ENCODE assay signal across 9 cellular contexts in genomic region chr3:47362704-47363103, GRCh38. TPM values are rescaled to one million over a fixed set of nuclear protein-coding genes. Genes with fewer than 3 reads are reported as not detected.
A peak's percentile ranks its signal among the peaks of the same experiment; 100 is the strongest.
DNase-seq lines count a peak whose midpoint lies in the region; ATAC-seq and TF ChIP-seq lines count a peak whose summit lies in the region.
"Had no signal": no experiment of that assay in that cellular context is flagged by ENCODE, and none has a peak within 500 bp of the region (broad histone marks: within the 10 kb centered on the region; RNA-seq: fewer than 3 reads in every experiment).

No MANE protein-coding gene starts in this region.

- TF ChIP-seq CTCF in lower lobe of right lung (IDR thresholded peaks at IDR 0.05), result no peak

- peaks cover 18% of the 10 kb centered on the region for H3K9me3 Mint-ChIP-seq in activated T-helper 1 cell treated with anti-CD3 and anti-CD28 coated beads, Interleukin-12 subunit alpha, Interleukin-12 subunit beta, Interleukin-2, Interleukin-4 antibody, amounts not matched to agents 30 ng/mL and 10 ng/mL and 1 ng/mL, durations not matched to agents 14 hours and 24 hours and 36 hours

- H3K36me3 ChIP-seq in lower lobe of right lung, result no peaks in the 10 kb centered on the region

- ATAC-seq in lower lobe of right lung (peak; percentile 39 to 62), GM21423 (IDR thresholded peaks at IDR 0.05; ENCODE audit: unreplicated experiment) (no peak), HG02610 (IDR thresholded peaks at IDR 0.05; ENCODE audit: unreplicated experiment) (no peak)

- DNase-seq in AML-193 (lab: John Stamatoyannopoulos, UW) (peak; percentile 40 to 48), lower lobe of right lung (no peak), HCEC 1CT (no peak), RPMI8226 (no peak)
- peak; percentile 60 for DNase-seq in Jurkat, Clone E6-1 (ENCODE audit: low read depth, low spot score)
- no peak for DNase-seq in activated T-helper 1 cell treated with anti-CD3 and anti-CD28 coated beads, Interleukin-12 subunit alpha, Interleukin-12 subunit beta, Interleukin-2, Interleukin-4 antibody, amounts not matched to agents 30 ng/mL and 10 ng/mL and 1 ng/mL, durations not matched to agents 14 hours and 24 hours and 36 hours (ENCODE audit: low spot score)

- H3K27me3 Mint-ChIP-seq in activated T-helper 1 cell treated with anti-CD3 and anti-CD28 coated beads, Interleukin-12 subunit alpha, Interleukin-12 subunit beta, Interleukin-2, Interleukin-4 antibody, amounts not matched to agents 30 ng/mL and 10 ng/mL and 1 ng/mL, durations not matched to agents 14 hours and 24 hours and 36 hours (ENCODE audit: insufficient read depth), result no peaks in the 10 kb centered on the region

- intact Hi-C loops in activated T-helper 1 cell treated with anti-CD3 and anti-CD28 coated beads, Interleukin-12 subunit alpha, Interleukin-12 subunit beta, Interleukin-2, Interleukin-4 antibody, amounts not matched to agents 30 ng/mL and 10 ng/mL and 1 ng/mL, durations not matched to agents 14 hours and 24 hours and 36 hours (cut with micrococcal nuclease), result no loop called here
- intact Hi-C loops in lower lobe of right lung (cut with DNase I), result no loop called here

- peaks cover 22% of the 10 kb centered on the region for H3K9me3 ChIP-seq in lower lobe of right lung

- peaks cover 6% of the 10 kb centered on the region for H3K36me3 Mint-ChIP-seq in activated T-helper 1 cell treated with anti-CD3 and anti-CD28 coated beads, Interleukin-12 subunit alpha, Interleukin-12 subunit beta, Interleukin-2, Interleukin-4 antibody, amounts not matched to agents 30 ng/mL and 10 ng/mL and 1 ng/mL, durations not matched to agents 14 hours and 24 hours and 36 hours (ENCODE audit: low read depth)

- no peak overlapping the region for H3K4me3 ChIP-seq in Jurkat, Clone E6-1 (ENCODE audit: low read length)
- no peak overlapping the region for H3K4me3 ChIP-seq in lower lobe of right lung

- H3K27ac ChIP-seq in lower lobe of right lung, result peak overlapping the region; percentile 39
- H3K27ac ChIP-seq: C4-2B had no signal

- H3K4me1 ChIP-seq in lower lobe of right lung, result peaks cover 5% of the 10 kb centered on the region

- no peak overlapping the region for H3K4me3 Mint-ChIP-seq in activated T-helper 1 cell treated with anti-CD3 and anti-CD28 coated beads, Interleukin-12 subunit alpha, Interleukin-12 subunit beta, Interleukin-2, Interleukin-4 antibody, amounts not matched to agents 30 ng/mL and 10 ng/mL and 1 ng/mL, durations not matched to agents 14 hours and 24 hours and 36 hours

- H3K27me3 ChIP-seq in lower lobe of right lung (ENCODE audit: low read depth), result no peaks in the 10 kb centered on the region

- H3K4me1 Mint-ChIP-seq in activated T-helper 1 cell treated with anti-CD3 and anti-CD28 coated beads, Interleukin-12 subunit alpha, Interleukin-12 subunit beta, Interleukin-2, Interleukin-4 antibody, amounts not matched to agents 30 ng/mL and 10 ng/mL and 1 ng/mL, durations not matched to agents 14 hours and 24 hours and 36 hours (ENCODE audit: low read depth), result peaks cover 9% of the 10 kb centered on the region

- H3K27ac Mint-ChIP-seq in activated T-helper 1 cell treated with anti-CD3 and anti-CD28 coated beads, Interleukin-12 subunit alpha, Interleukin-12 subunit beta, Interleukin-2, Interleukin-4 antibody, amounts not matched to agents 30 ng/mL and 10 ng/mL and 1 ng/mL, durations not matched to agents 14 hours and 24 hours and 36 hours, result peak overlapping the region; percentile 19

RNA-seq across cellular contexts. Expression of gene PTPN23, which starts 18.1 kb away (rescaled TPM):
- polyA plus RNA-seq in Jurkat, Clone E6-1 (2012; ENCODE audit: insufficient read depth, insufficient read length), result 22.3 TPM
- total RNA-seq in activated T-helper 1 cell treated with anti-CD3 and anti-CD28 coated beads, Interleukin-12 subunit alpha, Interleukin-12 subunit beta, Interleukin-2, Interleukin-4 antibody, amounts not matched to agents 30 ng/mL and 10 ng/mL and 1 ng/mL, durations not matched to agents 14 hours and 24 hours and 36 hours, result 33.7 and 35.1 TPM in 2 replicates
- 40.4 TPM for total RNA-seq in lower lobe of right lung

Comparison
In these comparisons a context has a peak if more than half of its experiments do, and no peak if none do; other contexts are left out.
1. DNase-seq: peak in AML-193 (2 of 2) and Jurkat, Clone E6-1 (single experiment); none in activated T-helper 1 cell treated with anti-CD3 and anti-CD28 coated beads, Interleukin-12 subunit alpha, Interleukin-12 subunit beta, Interleukin-2, Interleukin-4 antibody, amounts not matched to agents 30 ng/mL and 10 ng/mL and 1 ng/mL, durations not matched to agents 14 hours and 24 hours and 36 hours (single experiment), lower lobe of right lung (single experiment), HCEC 1CT (single experiment) and RPMI8226 (single experiment).
2. ATAC-seq: peak in lower lobe of right lung (2 of 2); none in GM21423 (single experiment) and HG02610 (single experiment).